Comparison of ENCODE assay signal across 1 cellular context in genomic region chr14:63659726-63660125, GRCh38.
TF ChIP-seq lines count a peak whose summit lies in the region.

No MANE protein-coding gene starts in this region.

TF ChIP-seq in IMR-90, 13 proteins besides CTCF, POLR2A, EP300 and RAD21 (continued from another document):
- no peak for TF ChIP-seq BHLHE40 (IDR thresholded peaks at IDR 0.05; ENCODE audit: low read depth, low read length)
- TF ChIP-seq FOS (IDR thresholded peaks at IDR 0.05; ENCODE audit: low read depth, low read length): no peak
- TF ChIP-seq RFX5 (IDR thresholded peaks at IDR 0.05; ENCODE audit: low read depth, low read length): no peak
- no peak for TF ChIP-seq CEBPB (IDR thresholded peaks at IDR 0.05; ENCODE audit: low read depth, low read length)
